ENCODE assay signal across 15 cellular contexts in genomic region chr2:202169131-202169530, GRCh38.
DNase-seq lines count a peak whose midpoint lies in the region; ATAC-seq and TF ChIP-seq lines count a peak whose summit lies in the region.
"Had no signal": no experiment of that assay in that cellular context is flagged by ENCODE, and none has a peak within 500 bp of the region (broad histone marks: within the 10 kb centered on the region; RNA-seq: fewer than 3 reads in every experiment).

No MANE protein-coding gene starts in this region.

- no peak overlapping the region for H3K4ac ChIP-seq in IMR-90 (ENCODE audit: low read depth, low read length)

- no peak overlapping the region for H2AFZ ChIP-seq in IMR-90 (replicated peaks; ENCODE audit: low read length, poor library complexity)

- in situ Hi-C loops in IMR-90 (cut with MboI; ENCODE audit: low sequenced_read_pairs), result loop anchor here (10.0 kb wide), 1 partner anchor 374 kb away; no protein-coding TSS in a partner anchor

- no peak for TF ChIP-seq CTCF in IMR-90 (conservative IDR thresholded peaks at IDR 0.05; ENCODE audit: low read depth, low read length)
- TF ChIP-seq CTCF in MCF 10A (IDR thresholded peaks at IDR 0.05; ENCODE audit: unreplicated experiment), result no peak

- H3K27ac Mint-ChIP-seq in activated naive CD4-positive, alpha-beta T cell treated with anti-CD3 and anti-CD28 coated beads, Interleukin-2, amount 50 U/mL, for 72 hours, result no peak overlapping the region
- no peak overlapping the region for H3K27ac Mint-ChIP-seq in activated naive CD4-positive, alpha-beta T cell treated with anti-CD3 and anti-CD28 coated beads, Interleukin-2, amount 10 ng/mL, durations not matched to agents 7 days and 5 days
- no peak overlapping the region for H3K27ac Mint-ChIP-seq in activated T-helper 17 cell treated with anti-CD3 and anti-CD28 coated beads, Interleukin-2, amount 50 U/mL, for 72 hours
- no peak overlapping the region for H3K27ac Mint-ChIP-seq in MCF 10A (ENCODE audit: low read depth, unreplicated experiment)
- H3K27ac Mint-ChIP-seq: CD14-positive monocyte; CD8-positive, alpha-beta T cell had no signal

- no peak overlapping the region for H2BK5ac ChIP-seq in IMR-90 (ENCODE audit: low read depth, low read length, poor library complexity, severe bottlenecking)

- H3K4me1 Mint-ChIP-seq in activated naive CD4-positive, alpha-beta T cell treated with anti-CD3 and anti-CD28 coated beads, Interleukin-2, amount 10 ng/mL, durations not matched to agents 7 days and 5 days, result peaks cover 13% of the 10 kb centered on the region
- peaks cover 9% of the 10 kb centered on the region for H3K4me1 Mint-ChIP-seq in activated T-helper 17 cell treated with anti-CD3 and anti-CD28 coated beads, Interleukin-2, amount 50 U/mL, for 72 hours
- H3K4me1 Mint-ChIP-seq in MCF 10A (ENCODE audit: insufficient read depth, unreplicated experiment), result no peaks in the 10 kb centered on the region

- no peak for TF ChIP-seq RAD21 in IMR-90 (IDR thresholded peaks at IDR 0.05; ENCODE audit: low read length)

- H4K8ac ChIP-seq in IMR-90 (ENCODE audit: low read depth in 2 of 2, low read length in 2 of 2), result no peak overlapping the region

- no TSS peak for BruUV-seq in IMR-90 (replicated peaks; lab: Mats Ljungman, UMichigan)
- no TSS peak for BruUV-seq in MCF 10A (replicated peaks; lab: Mats Ljungman, UMichigan)

- no peaks in the 10 kb centered on the region for H3K9me3 ChIP-seq in IMR-90 (ENCODE audit: control insufficient read depth, insufficient read depth, low read length)
- H3K9me3 ChIP-seq: A549 had no signal

- ATAC-seq in activated naive CD4-positive, alpha-beta T cell treated with anti-CD3 and anti-CD28 coated beads, Interleukin-2, amount 50 U/mL, for 72 hours, result peak; percentile 29
- no peak for ATAC-seq in IMR-90 (ENCODE audit: low read depth)
- ATAC-seq in activated T-helper 17 cell treated with anti-CD3 and anti-CD28 coated beads, Interleukin-2, amount 50 U/mL, for 72 hours (replicated peaks), result peak; percentile 63
- no peak for ATAC-seq in GM18505 (IDR thresholded peaks at IDR 0.05; ENCODE audit: unreplicated experiment)
- ATAC-seq in esophagus mucosa, result no peak
- ATAC-seq: CD8-positive, alpha-beta T cell had no signal

- H3K18ac ChIP-seq in IMR-90 (ENCODE audit: low read depth, low read length), result no peak overlapping the region

- H3K79me1 ChIP-seq in IMR-90 (ENCODE audit: low read depth in 1 of 2, low read length in 2 of 2), result no peaks in the 10 kb centered on the region

- H4K5ac ChIP-seq in IMR-90 (ENCODE audit: low read depth, low read length), result no peak overlapping the region

- H2BK15ac ChIP-seq in IMR-90 (ENCODE audit: low read depth, low read length), result 0 out of 3 replicates have a peak overlapping the region, but pooled peaks have one; percentile 18

- H2AK5ac ChIP-seq in IMR-90 (ENCODE audit: low read depth, low read length), result 0 out of 2 replicates have a peak overlapping the region, but pooled peaks have one; percentile 6

- H3K9me1 ChIP-seq in IMR-90 (ENCODE audit: insufficient read depth, low read length), result peaks cover 5% of the 10 kb centered on the region

- H3K9ac ChIP-seq in IMR-90 (ENCODE audit: low read depth, low read length), result no peak overlapping the region

- H3K4me3 ChIP-seq in IMR-90 (ENCODE audit: insufficient read depth, low read depth, low read length), result no peak overlapping the region
- H3K4me3 ChIP-seq: A549 had no signal

- H2BK20ac ChIP-seq in IMR-90 (ENCODE audit: low read depth, low read length), result no peak overlapping the region

- POLR2A ChIA-PET in IMR-90 (lab: Charles Lee; ENCODE audit: unreplicated experiment) (no interaction called here), MCF 10A (lab: Yijun Ruan, JAX) (no interaction called here)

- TF ChIP-seq POLR2A in IMR-90 (IDR thresholded peaks at IDR 0.05; ENCODE audit: low read depth, low read length), result no peak
- TF ChIP-seq POLR2A in GM18505 (IDR thresholded peaks at IDR 0.05; ENCODE audit: borderline replicate concordance, extremely low read depth, insufficient read depth, insufficient read length), result no peak

- H3K36me3 Mint-ChIP-seq in activated naive CD4-positive, alpha-beta T cell treated with anti-CD3 and anti-CD28 coated beads, Interleukin-2, amount 50 U/mL, for 72 hours, result no peaks in the 10 kb centered on the region
- H3K36me3 Mint-ChIP-seq in activated naive CD4-positive, alpha-beta T cell treated with anti-CD3 and anti-CD28 coated beads, Interleukin-2, amount 10 ng/mL, durations not matched to agents 7 days and 5 days, result no peaks in the 10 kb centered on the region
- H3K36me3 Mint-ChIP-seq in activated T-helper 17 cell treated with anti-CD3 and anti-CD28 coated beads, Interleukin-2, amount 50 U/mL, for 72 hours (ENCODE audit: low read depth), result no peaks in the 10 kb centered on the region
- H3K36me3 Mint-ChIP-seq in MCF 10A (ENCODE audit: insufficient read depth, unreplicated experiment), result no peaks in the 10 kb centered on the region
- H3K36me3 Mint-ChIP-seq: CD14-positive monocyte; CD8-positive, alpha-beta T cell; IgD-negative memory B cell had no signal

- no peak overlapping the region for H3K23ac ChIP-seq in IMR-90 (ENCODE audit: low read depth, low read length)

- no peak overlapping the region for H2AK9ac ChIP-seq in IMR-90 (replicated peaks; ENCODE audit: low read depth, low read length, poor library complexity)

- no peak overlapping the region for H3K27ac ChIP-seq in IMR-90 (ENCODE audit: insufficient read depth, low read length)
- H3K27ac ChIP-seq: A549 had no signal

- no peak for DNase-seq in activated naive CD4-positive, alpha-beta T cell treated with anti-CD3 and anti-CD28 coated beads, Interleukin-2, amount 50 U/mL, for 72 hours (ENCODE audit: low spot score in 2 of 2)
- DNase-seq in activated naive CD4-positive, alpha-beta T cell treated with anti-CD3 and anti-CD28 coated beads, Interleukin-2, amount 10 ng/mL, durations not matched to agents 7 days and 5 days, result no peak
- DNase-seq in IMR-90 (no peak), MCF 10A (ENCODE audit: unreplicated experiment) (no peak)
- DNase-seq: CD8-positive, alpha-beta T cell; COR-L47; DND-41; GF-D8; HCEC 1CT had no signal

- no peak overlapping the region for H3K4me3 Mint-ChIP-seq in activated naive CD4-positive, alpha-beta T cell treated with anti-CD3 and anti-CD28 coated beads, Interleukin-2, amount 10 ng/mL, durations not matched to agents 7 days and 5 days
- H3K4me3 Mint-ChIP-seq in activated T-helper 17 cell treated with anti-CD3 and anti-CD28 coated beads, Interleukin-2, amount 50 U/mL, for 72 hours, result no peak overlapping the region
- H3K4me3 Mint-ChIP-seq in MCF 10A (ENCODE audit: unreplicated experiment), result no peak overlapping the region
- H3K4me3 Mint-ChIP-seq: CD14-positive monocyte; CD8-positive, alpha-beta T cell; IgD-negative memory B cell had no signal

- intact Hi-C loops in IMR-90 (cut with micrococcal nuclease) (no loop called here), MCF 10A (cut with micrococcal nuclease) (no loop called here)

- dilution Hi-C loops in IMR-90 (cut with HindIII; ENCODE audit: low sequenced_read_pairs, unreplicated experiment), result no loop called here

- no peak overlapping the region for H3K4me2 ChIP-seq in IMR-90 (ENCODE audit: low read depth, low read length)
- H3K4me2 ChIP-seq: A549 had no signal

- H4K20me1 ChIP-seq in IMR-90 (ENCODE audit: insufficient read depth, low read length), result no peaks in the 10 kb centered on the region

- H3K27me3 ChIP-seq in IMR-90 (ENCODE audit: control insufficient read depth, insufficient read depth, low read length), result no peaks in the 10 kb centered on the region

- no peak overlapping the region; the same call in 1 of the 2 replicates for H4K91ac ChIP-seq in IMR-90 (ENCODE audit: insufficient read depth, low read depth, low read length)

- CTCF ChIA-PET in activated naive CD4-positive, alpha-beta T cell treated with anti-CD3 and anti-CD28 coated beads, Interleukin-2, amount 10 ng/mL, durations not matched to agents 7 days and 5 days (lab: Charles Lee), result interaction anchor here (0.7 to 1.0 kb wide), 2 partner anchors 14 to 368 kb away, joined by 3 read pairs; no protein-coding TSS in a partner anchor
- CTCF ChIA-PET in IMR-90 (lab: Yijun Ruan, JAX) (interaction anchor here (1.4 kb wide), 1 partner anchor 374 kb away, joined by 3 read pairs; no protein-coding TSS in a partner anchor), MCF 10A (lab: Yijun Ruan, JAX) (interaction anchor here (0.6 to 4.6 kb wide), 4 partner anchors 9 to 309 kb away, joined by 3 to 22 read pairs (median 4); no protein-coding TSS in a partner anchor)

- no peak overlapping the region for H2BK120ac ChIP-seq in IMR-90 (ENCODE audit: low read depth, low read length)

- H3K14ac ChIP-seq in IMR-90 (replicated peaks; ENCODE audit: low read depth, low read length), result no peak overlapping the region

- H3K27me3 Mint-ChIP-seq in activated naive CD4-positive, alpha-beta T cell treated with anti-CD3 and anti-CD28 coated beads, Interleukin-2, amount 10 ng/mL, durations not matched to agents 7 days and 5 days, result peaks cover 18% of the 10 kb centered on the region
- H3K27me3 Mint-ChIP-seq in activated T-helper 17 cell treated with anti-CD3 and anti-CD28 coated beads, Interleukin-2, amount 50 U/mL, for 72 hours, result no peaks in the 10 kb centered on the region
- no peaks in the 10 kb centered on the region for H3K27me3 Mint-ChIP-seq in MCF 10A (ENCODE audit: insufficient read depth, unreplicated experiment)

- H3K56ac ChIP-seq in IMR-90 (ENCODE audit: extremely low read depth, insufficient read depth, low read length), result no peak overlapping the region

- peaks cover 17% of the 10 kb centered on the region for H3K4me1 ChIP-seq in IMR-90 (ENCODE audit: control insufficient read depth, insufficient read depth, low read length)
- H3K4me1 ChIP-seq: A549 had no signal

- no peaks in the 10 kb centered on the region for H3K9me3 Mint-ChIP-seq in activated naive CD4-positive, alpha-beta T cell treated with anti-CD3 and anti-CD28 coated beads, Interleukin-2, amount 50 U/mL, for 72 hours
- H3K9me3 Mint-ChIP-seq in activated naive CD4-positive, alpha-beta T cell treated with anti-CD3 and anti-CD28 coated beads, Interleukin-2, amount 10 ng/mL, durations not matched to agents 7 days and 5 days, result no peaks in the 10 kb centered on the region
- H3K9me3 Mint-ChIP-seq in activated T-helper 17 cell treated with anti-CD3 and anti-CD28 coated beads, Interleukin-2, amount 50 U/mL, for 72 hours, result no peaks in the 10 kb centered on the region
- no peaks in the 10 kb centered on the region for H3K9me3 Mint-ChIP-seq in MCF 10A (ENCODE audit: unreplicated experiment)
- H3K9me3 Mint-ChIP-seq: CD8-positive, alpha-beta T cell; IgD-negative memory B cell had no signal

- H3K36me3 ChIP-seq in IMR-90 (ENCODE audit: control insufficient read depth, insufficient read depth, low read length), result no peaks in the 10 kb centered on the region

TF ChIP-seq in IMR-90, 13 proteins besides CTCF, POLR2A, EP300 and RAD21 (continues in another document):
- TF ChIP-seq RCOR1 (IDR thresholded peaks at IDR 0.05; ENCODE audit: insufficient replicate concordance, low read length) (no peak), USF2 (IDR thresholded peaks at IDR 0.05; ENCODE audit: low read depth, low read length) (no peak)

Comparison
In these comparisons a context has a peak if more than half of its experiments do, and no peak if none do; other contexts are left out.
1. ATAC-seq: peak in activated naive CD4-positive, alpha-beta T cell treated with anti-CD3 and anti-CD28 coated beads, Interleukin-2, amount 50 U/mL, for 72 hours (2 of 2) and activated T-helper 17 cell treated with anti-CD3 and anti-CD28 coated beads, Interleukin-2, amount 50 U/mL, for 72 hours (single experiment); none in IMR-90 (single experiment), GM18505 (single experiment) and esophagus mucosa (single experiment).